7 cellular contexts compared by ENCODE assay signal in the genomic region with DNA sequence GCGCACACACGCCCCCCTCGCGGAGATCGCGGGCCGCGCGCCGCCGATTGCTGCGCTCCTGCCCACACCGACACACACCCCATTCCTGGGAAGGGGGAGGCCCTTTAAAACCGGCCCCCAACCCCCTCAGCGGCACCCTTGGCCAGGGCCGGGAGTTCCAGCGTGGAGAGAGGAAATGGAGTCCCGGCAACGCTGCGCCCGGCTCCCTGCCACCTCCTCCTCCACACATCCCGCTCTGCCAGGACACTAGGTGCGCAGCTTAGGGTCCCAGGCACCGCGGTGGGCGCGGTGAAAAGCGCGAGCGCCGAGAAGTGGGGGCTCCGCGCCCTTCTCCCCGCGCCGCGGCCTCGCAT. TPM values are rescaled to one million over a fixed set of nuclear protein-coding genes. Genes with fewer than 3 reads are reported as not detected.
DNase-seq lines count a peak whose midpoint lies in the region; ATAC-seq, FAIRE-seq and TF ChIP-seq lines count a peak whose summit lies in the region.

No MANE protein-coding gene starts in this region.

- CTCF ChIA-PET in endothelial cell of umbilical vein (lab: Charles Lee): interaction anchor here (0.8 to 6.5 kb wide), 16 partner anchors 9 to 893 kb away, joined by 3 to 70 read pairs (median 5); no protein-coding TSS in a partner anchor

- POLR2A ChIA-PET in endothelial cell of umbilical vein (lab: Charles Lee): interaction anchor here (0.6 to 1.2 kb wide), 2 partner anchors 8 to 59 kb away, joined by 3 read pairs; no protein-coding TSS in a partner anchor

- ATAC-seq in GM18517 (IDR thresholded peaks at IDR 0.05; ENCODE audit: unreplicated experiment): peak; percentile 13

- peaks cover 33% of the 10 kb centered on the region for H3K4me1 ChIP-seq in GM23248 (ENCODE audit: insufficient read depth)
- H3K4me1 ChIP-seq in OCI-LY3 (ENCODE audit: low read length): peaks cover 11% of the 10 kb centered on the region; the same call in 1 of the 2 replicates
- peaks cover 33% of the 10 kb centered on the region for H3K4me1 ChIP-seq in endothelial cell of umbilical vein (ENCODE audit: control insufficient read depth, extremely low read depth, insufficient read depth, low read length)

- in situ Hi-C loops in GM23248 (cut with MboI): no loop called here

- H3K9me2 ChIP-seq in GM23248 (ENCODE audit: insufficient read depth): no peaks in the 10 kb centered on the region

- H3K27me3 Mint-ChIP-seq in neural crest cell (ENCODE audit: low read depth): peaks cover 37% of the 10 kb centered on the region

- H3K9me3 ChIP-seq in GM23248 (ENCODE audit: low read depth): no peaks in the 10 kb centered on the region
- H3K9me3 ChIP-seq in OCI-LY3 (ENCODE audit: insufficient read depth, low read length): no peaks in the 10 kb centered on the region
- H3K9me3 ChIP-seq in endothelial cell of umbilical vein (replicated peaks; ENCODE audit: control insufficient read depth, insufficient read depth, low read length): no peaks in the 10 kb centered on the region

- peak overlapping the region; percentile 95 for H3K4me3 Mint-ChIP-seq in neural crest cell

- no peak for DNase-seq in GM23248
- no peak for DNase-seq in endothelial cell of umbilical vein (ENCODE audit: low read depth, low spot score)
- no peak for DNase-seq in neural crest cell (ENCODE audit: low read depth, low spot score)
- DNase-seq in activated CD4-positive, CD25-positive, alpha-beta regulatory T cell (lab: John Stamatoyannopoulos, UW): no peak
- DNase-seq in NCI-H69 (lab: John Stamatoyannopoulos, UW): no peak

- H3K4me1 Mint-ChIP-seq in neural crest cell: peaks cover 23% of the 10 kb centered on the region

- peak overlapping the region; percentile 75 for H2AFZ ChIP-seq in GM23248
- peak overlapping the region; percentile 84; the same call in 1 of the 2 replicates for H2AFZ ChIP-seq in OCI-LY3 (ENCODE audit: low read depth, low read length)
- peak overlapping the region; percentile 99 for H2AFZ ChIP-seq in endothelial cell of umbilical vein (ENCODE audit: low read depth, low read length)

- FAIRE-seq in endothelial cell of umbilical vein (lab: Jason Lieb, UNC): no peak

- WGBS in GM23248 (ENCODE audit: low coverage in 1 of 2, low lambda C conversion rate in 2 of 2, missing lambda C conversion rate in 2 of 2), 2 experiments: 1 to 3% methylated on average over 28 to 35 of the region's 38 CpGs

- H3K36me3 Mint-ChIP-seq in neural crest cell (ENCODE audit: low read depth): no peaks in the 10 kb centered on the region

- H3K27me3 ChIP-seq in GM23248 (replicated peaks; ENCODE audit: insufficient read depth) (no peaks in the 10 kb centered on the region), OCI-LY3 (ENCODE audit: low read depth, low read length) (peaks cover 47% of the 10 kb centered on the region), endothelial cell of umbilical vein (ENCODE audit: control insufficient read depth in 2 of 2, insufficient read depth in 2 of 2, low read length in 2 of 2) (peaks cover 2% of the 10 kb centered on the region in 2 experiments)

- H3K4me2 ChIP-seq in GM23248 (ENCODE audit: unreplicated experiment) (peak overlapping the region; percentile 90), OCI-LY3 (ENCODE audit: low read length) (peak overlapping the region; percentile 95), endothelial cell of umbilical vein (ENCODE audit: insufficient read depth, low read length) (peak overlapping the region; percentile 72)

- H3K9me1 ChIP-seq in endothelial cell of umbilical vein (replicated peaks; ENCODE audit: control insufficient read depth, extremely low read depth, insufficient read depth, low read length): no peaks in the 10 kb centered on the region

- dilution Hi-C loops in endothelial cell of umbilical vein (cut with MboI; ENCODE audit: extremely low pct_ligation_motif_present, low sequenced_read_pairs): no loop called here

- H3K27ac ChIP-seq in GM23248: peak overlapping the region; percentile 93
- H3K27ac ChIP-seq in OCI-LY3 (ENCODE audit: low read length): no peak overlapping the region
- peak overlapping the region; percentile 80 for H3K27ac ChIP-seq in endothelial cell of umbilical vein (ENCODE audit: insufficient read depth, low read depth, low read length)

- H4K20me1 ChIP-seq in GM23248 (ENCODE audit: insufficient read depth): no peaks in the 10 kb centered on the region
- H4K20me1 ChIP-seq in OCI-LY3 (ENCODE audit: insufficient read depth, low read length): no peaks in the 10 kb centered on the region
- no peaks in the 10 kb centered on the region for H4K20me1 ChIP-seq in endothelial cell of umbilical vein (replicated peaks; ENCODE audit: control insufficient read depth, extremely low read depth, insufficient read depth, low read length)

- TF ChIP-seq POLR2A in endothelial cell of umbilical vein (IDR thresholded peaks at IDR 0.05; ENCODE audit: low read depth, low read length): no peak

- no peaks in the 10 kb centered on the region for H3K36me3 ChIP-seq in GM23248 (ENCODE audit: low read depth)
- no peaks in the 10 kb centered on the region for H3K36me3 ChIP-seq in OCI-LY3 (replicated peaks; ENCODE audit: low read depth, low read length)
- no peaks in the 10 kb centered on the region for H3K36me3 ChIP-seq in endothelial cell of umbilical vein (ENCODE audit: control insufficient read depth in 2 of 2, extremely low read depth in 1 of 2, insufficient read depth in 2 of 2, low read length in 2 of 2)

- BruUV-seq in endothelial cell of umbilical vein (replicated peaks; lab: Mats Ljungman, UMichigan): no TSS peak

- H3K4me3 ChIP-seq in GM23248: peak overlapping the region; percentile 92
- H3K4me3 ChIP-seq in OCI-LY3 (ENCODE audit: low read length): peak overlapping the region; percentile 86
- peak overlapping the region; percentile 81 to 97 (median 88) for H3K4me3 ChIP-seq in endothelial cell of umbilical vein (replicated peaks in 1 of 3; ENCODE audit: insufficient read depth in 1 of 3, low read depth in 1 of 3, low read length in 3 of 3)

- H3F3A ChIP-seq in GM23248 (ENCODE audit: insufficient read depth): peaks cover 12% of the 10 kb centered on the region

- intact Hi-C loops in endothelial cell of umbilical vein (cut with micrococcal nuclease): loop anchor here (1.0 to 10.0 kb wide), 7 partner anchors 19 to 1433 kb away; a partner anchor contains a TSS

- no peaks in the 10 kb centered on the region for H3K9me3 Mint-ChIP-seq in neural crest cell

- H3K79me2 ChIP-seq in GM23248 (ENCODE audit: insufficient read depth): peaks cover 41% of the 10 kb centered on the region
- no peaks in the 10 kb centered on the region for H3K79me2 ChIP-seq in OCI-LY3 (ENCODE audit: low read length)
- H3K79me2 ChIP-seq in endothelial cell of umbilical vein (ENCODE audit: control insufficient read depth, insufficient read depth, low read length): peaks cover 41% of the 10 kb centered on the region

- TF ChIP-seq CTCF in OCI-LY3 (IDR thresholded peaks at IDR 0.05; ENCODE audit: low read depth, low read length): no peak
- TF ChIP-seq CTCF in endothelial cell of umbilical vein (IDR thresholded peaks at IDR 0.05; ENCODE audit: extremely low read depth in 1 of 2, insufficient read depth in 1 of 2, low read depth in 1 of 2, low read length in 2 of 2): no peak
- TF ChIP-seq CTCF in neural crest cell (conservative IDR thresholded peaks at IDR 0.05): no peak

- peak overlapping the region; percentile 86 for H3K27ac Mint-ChIP-seq in neural crest cell (ENCODE audit: unreplicated experiment)

- H3K9ac ChIP-seq in GM23248 (peak overlapping the region; percentile 98), OCI-LY3 (ENCODE audit: low read length) (peak overlapping the region; percentile 60), endothelial cell of umbilical vein (replicated peaks; ENCODE audit: extremely low read depth, insufficient read depth, low read length) (peak overlapping the region; percentile 90)

TF ChIP-seq in endothelial cell of umbilical vein, 7 proteins besides CTCF, POLR2A, EP300 and RAD21:
- TF ChIP-seq MYC (IDR thresholded peaks at IDR 0.05; ENCODE audit: low read depth, low read length): no peak
- no peak for TF ChIP-seq GATA2 (IDR thresholded peaks at IDR 0.05; ENCODE audit: insufficient read depth, insufficient read length, low read depth, low read length)
- no peak for TF ChIP-seq JUN (IDR thresholded peaks at IDR 0.05; ENCODE audit: borderline replicate concordance, insufficient read depth, insufficient read length, low read depth)
- TF ChIP-seq POLR2AphosphoS5 (IDR thresholded peaks at IDR 0.05; ENCODE audit: insufficient read depth, low read depth, low read length): no peak

RNA-seq across cellular contexts. Expression of a gene that starts 0.4 kb away (rescaled TPM):
- 30.6 and 34.6 TPM in 2 replicates for total RNA-seq in GM23248 (2014; rRNA removed; shearing (Covaris generic))
- polyA plus RNA-seq in GM23248 (2016; fragmentation: Nextera tagmentation; extraction: Ambion mirVana): 31.2 and 35.4 TPM in 2 replicates
- 18.8 and 19.6 TPM in 2 replicates for total RNA-seq in endothelial cell of umbilical vein
- polyA plus RNA-seq in endothelial cell of umbilical vein: 11.4 and 13.7 TPM in 2 replicates
- 8.4 and 10.7 TPM in 2 replicates for polyA plus RNA-seq in endothelial cell of umbilical vein (2011; cell fraction: cytosol; rRNA removed)
- polyA plus RNA-seq in endothelial cell of umbilical vein (2011; cell fraction: nucleus; rRNA removed): 5.4 and 6.5 TPM in 2 replicates
- 13.3 and 15.1 TPM in 2 replicates for polyA plus RNA-seq in endothelial cell of umbilical vein (2012)
- polyA minus RNA-seq in endothelial cell of umbilical vein: 10.6 and 11.7 TPM in 2 replicates
- 49.1 TPM for polyA minus RNA-seq in endothelial cell of umbilical vein (2011; cell fraction: cytosol; rRNA and poly(A)+ RNA removed)
- 11.9 and 14.1 TPM in 2 replicates for polyA minus RNA-seq in endothelial cell of umbilical vein (2011; cell fraction: nucleus; rRNA and poly(A)+ RNA removed)
- 31.0 and 33.4 TPM in 2 replicates for total RNA-seq in neural crest cell

RNA-seq across cellular contexts. Expression of a gene that starts 49.7 kb away (rescaled TPM):
- not detected in 2 replicates for total RNA-seq in GM23248 (2014; rRNA removed; shearing (Covaris generic))
- polyA plus RNA-seq in GM23248 (2016; fragmentation: Nextera tagmentation; extraction: Ambion mirVana) (not detected in 2 replicates), endothelial cell of umbilical vein (not detected in 2 replicates)
- total RNA-seq in endothelial cell of umbilical vein (not detected in 2 replicates), neural crest cell (not detected in 2 replicates)
- not detected in 2 replicates for polyA plus RNA-seq in endothelial cell of umbilical vein (2011; cell fraction: cytosol; rRNA removed)
- polyA plus RNA-seq in endothelial cell of umbilical vein (2011; cell fraction: nucleus; rRNA removed): not detected in 2 replicates
- not detected in 2 replicates for polyA plus RNA-seq in endothelial cell of umbilical vein (2012)
- not detected in 2 replicates for polyA minus RNA-seq in endothelial cell of umbilical vein
- not detected for polyA minus RNA-seq in endothelial cell of umbilical vein (2011; cell fraction: cytosol; rRNA and poly(A)+ RNA removed)
- not detected in 2 replicates for polyA minus RNA-seq in endothelial cell of umbilical vein (2011; cell fraction: nucleus; rRNA and poly(A)+ RNA removed)
